30 cellular contexts compared by ENCODE assay signal in the genomic region with DNA sequence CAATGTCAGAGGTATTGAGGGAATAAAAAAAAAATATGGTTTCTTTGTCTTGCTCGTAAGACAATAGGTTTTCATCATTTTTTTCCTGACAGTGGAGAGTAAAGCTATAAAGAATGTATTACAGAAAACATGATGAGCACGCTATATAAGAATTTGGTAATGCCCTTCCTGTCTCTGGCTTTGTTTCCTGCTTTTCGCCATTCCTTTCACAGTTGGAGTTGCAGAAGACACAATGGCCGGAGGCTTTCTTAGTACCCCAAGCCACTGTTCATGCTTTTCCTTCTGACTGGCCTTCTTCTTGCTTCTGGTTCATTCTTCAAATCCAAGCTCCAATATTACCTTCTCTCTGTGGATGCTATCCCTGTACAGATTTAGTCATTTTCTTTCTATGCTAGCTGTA.
A peak's percentile ranks its signal among the peaks of the same experiment; 100 is the strongest.
DNase-seq lines count a peak whose midpoint lies in the region; ATAC-seq and TF ChIP-seq lines count a peak whose summit lies in the region.
"Had no signal": no experiment of that assay in that cellular context is flagged by ENCODE, and none has a peak within 500 bp of the region (broad histone marks: within the 10 kb centered on the region; RNA-seq: fewer than 3 reads in every experiment).

No MANE protein-coding gene starts in this region.

- H3K18ac ChIP-seq in H9 (ENCODE audit: insufficient read length, low read depth, low read length) (no peak overlapping the region), neuronal stem cell (ENCODE audit: low read length) (no peak overlapping the region)

- H2BK5ac ChIP-seq in H9 (ENCODE audit: insufficient read length, low read length) (no peak overlapping the region), neuronal stem cell (ENCODE audit: low read length) (no peak overlapping the region)

- H2BK20ac ChIP-seq in H9 (ENCODE audit: low read depth, low read length, poor library complexity, severe bottlenecking) = no peak overlapping the region

- H4K20me1 ChIP-seq in H9 (ENCODE audit: control insufficient read depth, insufficient read depth, insufficient read length) = no peaks in the 10 kb centered on the region
- H4K20me1 ChIP-seq in osteoblast (ENCODE audit: insufficient read depth, low read length) = no peaks in the 10 kb centered on the region

- no peaks in the 10 kb centered on the region for H3K27me3 ChIP-seq in H9 (ENCODE audit: insufficient read depth, low read length)
- H3K27me3 ChIP-seq in neuronal stem cell (ENCODE audit: control insufficient read depth in 3 of 3, insufficient read depth in 3 of 3, low read depth in 1 of 3, low read length in 3 of 3) = no peaks in the 10 kb centered on the region
- no peaks in the 10 kb centered on the region for H3K27me3 ChIP-seq in osteoblast (ENCODE audit: insufficient read depth, low read length)
- H3K27me3 ChIP-seq: pancreas, vagina had no signal

- H3K27ac Mint-ChIP-seq in H9 = peak overlapping the region in 2 of 3 experiments; percentile 57 to 69; a peak in 4 of 7 replicates
- H3K27ac Mint-ChIP-seq: activated naive CD8-positive, alpha-beta T cell treated with anti-CD3 and anti-CD28 coated beads, Interleukin-2, amount 50 U/mL, for 24 hours; effector memory CD8-positive, alpha-beta T cell; memory B cell; T-helper 1 cell treated with Interleukin-12 subunit alpha and Interleukin-12 subunit beta and Interleukin-4 antibody, amounts not matched to agents 30 μg/mL and 1 μg/mL, for 36 hours had no signal

- H4K8ac ChIP-seq in H9 (replicated peaks; ENCODE audit: insufficient read length, low read depth, low read length) (no peak overlapping the region), neuronal stem cell (ENCODE audit: low read depth, low read length) (no peak overlapping the region)

- no peak overlapping the region for H4K5ac ChIP-seq in H9 (ENCODE audit: insufficient read length, low read depth, low read length)

- H2AFZ ChIP-seq in H9 (ENCODE audit: low read length) (no peak overlapping the region), neuronal stem cell (ENCODE audit: low read length) (peak overlapping the region; percentile 41), osteoblast (ENCODE audit: low read length) (no peak overlapping the region)

- H3K36me3 Mint-ChIP-seq in H9 (ENCODE audit: insufficient read depth in 1 of 3, low read depth in 3 of 3) = no peaks in the 10 kb centered on the region
- H3K36me3 Mint-ChIP-seq: memory B cell had no signal

- H3K4me1 ChIP-seq in H9 (ENCODE audit: insufficient read depth, low read length) (no peaks in the 10 kb centered on the region), neuronal stem cell (ENCODE audit: control insufficient read depth in 2 of 2, insufficient read depth in 1 of 2, low read depth in 1 of 2, low read length in 2 of 2) (peaks cover 2 to 7% of the 10 kb centered on the region in 2 donors), osteoblast (ENCODE audit: insufficient read depth, low read length) (no peaks in the 10 kb centered on the region)
- H3K4me1 ChIP-seq: pancreas, vagina had no signal

- H3K4me3 ChIP-seq in astrocyte of the spinal cord (ENCODE audit: low read depth, low read length) = no peak overlapping the region
- H3K4me3 ChIP-seq in neuronal stem cell (ENCODE audit: low read length in 2 of 2) = no peak overlapping the region
- H3K4me3 ChIP-seq in osteoblast (ENCODE audit: insufficient read depth, low read length) = no peak overlapping the region
- H3K4me3 ChIP-seq: K562, pancreas, thoracic aorta, vagina had no signal

- no peak overlapping the region for H3K4ac ChIP-seq in H9 (ENCODE audit: low read depth, low read length)
- H3K4ac ChIP-seq in neuronal stem cell (ENCODE audit: low read length) = no peak overlapping the region

- no peak overlapping the region for H2AK5ac ChIP-seq in H9 (ENCODE audit: insufficient read length, low read length)
- no peak overlapping the region for H2AK5ac ChIP-seq in neuronal stem cell (ENCODE audit: low read depth, low read length)

- H3K9me3 Mint-ChIP-seq in H9 = no peaks in the 10 kb centered on the region
- H3K9me3 Mint-ChIP-seq: activated naive CD8-positive, alpha-beta T cell treated with anti-CD3 and anti-CD28 coated beads, Interleukin-2, amount 50 U/mL, for 24 hours; T-helper 1 cell treated with Interleukin-12 subunit alpha and Interleukin-12 subunit beta and Interleukin-4 antibody, amounts not matched to agents 30 μg/mL and 1 μg/mL, for 36 hours had no signal

- H3K23ac ChIP-seq in H9 (ENCODE audit: insufficient read length, low read depth, low read length) (no peak overlapping the region), neuronal stem cell (ENCODE audit: low read depth, low read length, poor library complexity) (no peak overlapping the region)

- no peaks in the 10 kb centered on the region for H3K79me2 ChIP-seq in H9 (ENCODE audit: insufficient read depth, low read length)
- no peaks in the 10 kb centered on the region for H3K79me2 ChIP-seq in osteoblast (ENCODE audit: insufficient read depth, low read length)

- H3K4me1 Mint-ChIP-seq in H9 = peaks cover 9 to 17% of the 10 kb centered on the region in 2 experiments
- H3K4me1 Mint-ChIP-seq: activated naive CD8-positive, alpha-beta T cell treated with anti-CD3 and anti-CD28 coated beads, Interleukin-2, amount 50 U/mL, for 24 hours had no signal

- H2BK15ac ChIP-seq in H9 (ENCODE audit: low read depth, low read length) (no peak overlapping the region), neuronal stem cell (ENCODE audit: low read length) (no peak overlapping the region)

- no peaks in the 10 kb centered on the region for H3K23me2 ChIP-seq in H9 (ENCODE audit: insufficient read length, low read depth, low read length, poor library complexity, severe bottlenecking)

- no peak overlapping the region for H2BK120ac ChIP-seq in H9 (ENCODE audit: low read depth, low read length, poor library complexity, severe bottlenecking)
- no peak overlapping the region for H2BK120ac ChIP-seq in neuronal stem cell (ENCODE audit: low read depth, low read length)

- WGBS in H9 (ENCODE audit: extremely low coverage, insufficient read length, low lambda C conversion rate) = no CpG with 5 or more reads among the region's 4 CpGs
- WGBS in neuronal stem cell (ENCODE audit: extremely low coverage in 2 of 2, insufficient read length in 2 of 2, insufficient replicate concordance in 1 of 2), 2 donors = no CpG with 5 or more reads among the region's 4 CpGs

- no peak overlapping the region for H3K4me3 Mint-ChIP-seq in H9
- H3K4me3 Mint-ChIP-seq: activated naive CD8-positive, alpha-beta T cell treated with anti-CD3 and anti-CD28 coated beads, Interleukin-2, amount 50 U/mL, for 24 hours; effector memory CD8-positive, alpha-beta T cell; memory B cell; T-helper 1 cell treated with Interleukin-12 subunit alpha and Interleukin-12 subunit beta and Interleukin-4 antibody, amounts not matched to agents 30 μg/mL and 1 μg/mL, for 36 hours had no signal

- H4K91ac ChIP-seq in H9 (ENCODE audit: insufficient read length, low read depth, low read length) (no peak overlapping the region), neuronal stem cell (ENCODE audit: low read depth, low read length, poor library complexity) (no peak overlapping the region)

- H3K9ac ChIP-seq in H9 (ENCODE audit: extremely low read depth, insufficient read length, low read length) (no peak overlapping the region), neuronal stem cell (ENCODE audit: low read depth, low read length, poor library complexity) (no peak overlapping the region)

- H3K4me2 ChIP-seq in H9 (ENCODE audit: insufficient read depth, insufficient read length, low read length) (peak overlapping the region; percentile 25), neuronal stem cell (ENCODE audit: insufficient read depth, low read length, poor library complexity, severe bottlenecking) (no peak overlapping the region), osteoblast (ENCODE audit: insufficient read depth, low read length) (no peak overlapping the region)

- H3K14ac ChIP-seq in H9 (ENCODE audit: insufficient read depth, low read length) (no peak overlapping the region), neuronal stem cell (ENCODE audit: low read length) (no peak overlapping the region)

- H3K79me1 ChIP-seq in H9 (ENCODE audit: insufficient read depth, low read depth, low read length, poor library complexity, severe bottlenecking) (no peaks in the 10 kb centered on the region), neuronal stem cell (ENCODE audit: low read depth, low read length) (no peaks in the 10 kb centered on the region)

- TF ChIP-seq CTCF in H9 (conservative IDR thresholded peaks at IDR 0.05) (no peak), astrocyte of the spinal cord (IDR thresholded peaks at IDR 0.05; ENCODE audit: low read depth, low read length) (no peak), osteoblast (IDR thresholded peaks at IDR 0.05; ENCODE audit: extremely low read depth, low read depth, low read length) (no peak)

- ATAC-seq in GM21723 (IDR thresholded peaks at IDR 0.05; ENCODE audit: unreplicated experiment) = no peak
- ATAC-seq in HG03432 (IDR thresholded peaks at IDR 0.05; ENCODE audit: unreplicated experiment) = no peak
- ATAC-seq: activated naive CD8-positive, alpha-beta T cell treated with anti-CD3 and anti-CD28 coated beads, Interleukin-2, amount 50 U/mL, for 24 hours; effector memory CD8-positive, alpha-beta T cell; HCT116; K562; left cardiac atrium; pancreas; right cardiac atrium had no signal

- in situ Hi-C loops in astrocyte of the spinal cord (cut with HindIII; ENCODE audit: low sequenced_read_pairs) = no loop called here

- H3K36me3 ChIP-seq in neuronal stem cell (replicated peaks in 1 of 2; ENCODE audit: control insufficient read depth in 2 of 2, insufficient read depth in 2 of 2, low read length in 2 of 2) = no peaks in the 10 kb centered on the region
- no peaks in the 10 kb centered on the region for H3K36me3 ChIP-seq in osteoblast (ENCODE audit: insufficient read depth, low read length)
- H3K36me3 ChIP-seq: pancreas, thoracic aorta, vagina had no signal

- no peak overlapping the region for H2BK12ac ChIP-seq in H9 (ENCODE audit: insufficient read length, low read depth, low read length)
- H2BK12ac ChIP-seq in neuronal stem cell (ENCODE audit: low read length) = no peak overlapping the region

- no peak overlapping the region for H3K56ac ChIP-seq in H9 (ENCODE audit: insufficient read length, low read depth, low read length)

- H3T11ph ChIP-seq in H9 (ENCODE audit: low read length) = no peak overlapping the region

- DNase-seq in H9 (peak; percentile 50), astrocyte of the spinal cord (ENCODE audit: low read depth, low spot score) (peak; percentile 6), iPS DF 19.7 (ENCODE audit: low read depth, low spot score) (peak; percentile 47), neuronal stem cell (ENCODE audit: low spot score) (peak; percentile 32), SIG-M5 treated with dmso at 0.1 percent for 504 hours (lab: John Stamatoyannopoulos, UW; ENCODE audit: unreplicated experiment) (no peak), osteoblast (ENCODE audit: insufficient read length, low spot score, missing footprints) (no peak)
- DNase-seq: activated CD4-positive, alpha-beta T cell treated with anti-CD3 and anti-CD28 coated beads for 1 hour; activated gamma-delta T cell treated with Interleukin-2 at 50 U/mL for 16 hours; activated naive CD8-positive, alpha-beta T cell treated with anti-CD3 and anti-CD28 coated beads, Interleukin-2, amount 50 U/mL, for 24 hours; effector memory CD8-positive, alpha-beta T cell; left cardiac atrium; MM.1S; NCI-H1417 treated with DMSO at 0.1 percent for 48 hours; NCI-H2107; NCI-H446 treated with DMSO at 0.1 percent for 48 hours; pancreas; right cardiac atrium; SIG-M5; stimulated activated CD4-positive, alpha-beta T cell treated with anti-CD3 and anti-CD28 coated beads, Interleukin-12 subunit alpha, Interleukin-12 subunit beta, amount 100 ng/mL, for 4 hours; stimulated activated CD4-positive, alpha-beta T cell treated with anti-CD3 and anti-CD28 coated beads, Interleukin-4, amount 100 ng/mL, for 24 hours; stimulated activated naive CD4-positive, alpha-beta T cell had no signal

- H3K27me3 Mint-ChIP-seq in H9 (ENCODE audit: low read depth) = no peaks in the 10 kb centered on the region
- H3K27me3 Mint-ChIP-seq: activated naive CD8-positive, alpha-beta T cell treated with anti-CD3 and anti-CD28 coated beads, Interleukin-2, amount 50 U/mL, for 24 hours; effector memory CD8-positive, alpha-beta T cell; memory B cell had no signal

- no peak overlapping the region for H3K27ac ChIP-seq in H9 (ENCODE audit: insufficient read length, low read depth, low read length)
- H3K27ac ChIP-seq in neuronal stem cell (replicated peaks; ENCODE audit: low read length) = no peak overlapping the region
- no peak overlapping the region for H3K27ac ChIP-seq in osteoblast (ENCODE audit: low read depth, low read length)
- H3K27ac ChIP-seq: C4-2B, pancreas, thoracic aorta, vagina had no signal

- H3K9me3 ChIP-seq in H9 (ENCODE audit: control insufficient read depth, low read depth, low read length) = no peaks in the 10 kb centered on the region
- H3K9me3 ChIP-seq in neuronal stem cell (replicated peaks in 1 of 2; ENCODE audit: control insufficient read depth in 2 of 2, insufficient read depth in 1 of 2, low read depth in 1 of 2, low read length in 2 of 2) = no peaks in the 10 kb centered on the region
- H3K9me3 ChIP-seq in osteoblast (ENCODE audit: low read depth, low read length) = no peaks in the 10 kb centered on the region
- H3K9me3 ChIP-seq: pancreas, thoracic aorta, vagina had no signal

Comparison
In these comparisons a context has a peak if more than half of its experiments do, and no peak if none do; other contexts are left out.
1. DNase-seq: peak in H9 (single experiment), astrocyte of the spinal cord (single experiment), iPS DF 19.7 (single experiment) and neuronal stem cell (single experiment); none in SIG-M5 treated with dmso at 0.1 percent for 504 hours (single experiment) and osteoblast (single experiment).